In the genomic region with DNA sequence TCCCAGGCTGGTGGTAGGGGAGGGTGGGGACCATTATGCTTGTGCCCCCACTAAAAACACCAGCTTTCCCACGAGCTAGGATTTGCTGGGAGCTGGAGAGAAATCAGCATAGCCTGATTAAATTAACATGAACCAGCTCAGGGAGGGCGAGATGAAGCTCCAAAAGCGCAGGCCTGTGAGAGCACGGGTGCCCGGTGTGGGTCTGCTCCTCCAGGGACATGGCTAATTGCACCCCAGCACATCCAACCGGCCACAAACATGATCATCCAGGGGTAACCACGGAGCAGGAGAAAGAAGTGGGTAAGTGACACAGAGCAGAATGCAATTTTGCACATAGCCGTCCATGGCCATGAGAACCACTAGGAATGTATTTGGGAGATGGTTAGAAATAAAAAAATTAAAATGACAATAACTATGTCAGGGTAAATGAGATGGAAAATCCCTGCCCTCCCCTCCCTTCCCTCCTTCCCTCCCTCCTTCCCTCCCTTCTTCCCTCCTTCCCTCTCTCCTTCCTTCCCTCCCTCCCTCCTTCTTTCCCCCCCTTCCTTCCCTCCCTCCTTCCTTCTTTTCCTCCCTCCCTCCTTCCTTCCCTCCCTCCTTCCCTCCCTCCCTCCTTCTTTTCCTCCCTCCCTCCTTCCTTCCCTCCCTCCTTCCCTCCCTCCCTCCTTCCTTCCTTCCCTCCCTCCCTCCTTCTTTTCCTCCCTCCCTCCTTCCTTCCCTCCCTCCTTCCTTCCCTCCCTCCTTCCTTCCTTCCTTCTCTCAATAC, we compare ENCODE assay signal across 19 cellular contexts. TPM values are rescaled to one million over a fixed set of nuclear protein-coding genes. Genes with fewer than 3 reads are reported as not detected.
A peak's percentile ranks its signal among the peaks of the same experiment; 100 is the strongest.
DNase-seq lines count a peak whose midpoint lies in the region; ATAC-seq and TF ChIP-seq lines count a peak whose summit lies in the region.
"Had no signal": no experiment of that assay in that cellular context is flagged by ENCODE, and none has a peak within 500 bp of the region (broad histone marks: within the 10 kb centered on the region; RNA-seq: fewer than 3 reads in every experiment).

No MANE protein-coding gene starts in this region.

- H3K9me3 Mint-ChIP-seq in brain (peaks cover 0 to 15% (median 12%) of the 10 kb centered on the region in 5 experiments), mesothelial cell of epicardium (peaks cover 15% of the 10 kb centered on the region), HFFc6 (peaks cover 27% of the 10 kb centered on the region; the same call in 1 of the 2 replicates)
- H3K9me3 Mint-ChIP-seq: activated naive CD8-positive, alpha-beta T cell treated with anti-CD3 and anti-CD28 coated beads, Interleukin-2, amount 50 U/mL, for 24 hours had no signal

- no peak overlapping the region for H3K4me3 Mint-ChIP-seq in brain
- no peak overlapping the region for H3K4me3 Mint-ChIP-seq in mesothelial cell of epicardium
- no peak overlapping the region for H3K4me3 Mint-ChIP-seq in HFFc6
- H3K4me3 Mint-ChIP-seq: activated naive CD8-positive, alpha-beta T cell treated with anti-CD3 and anti-CD28 coated beads, Interleukin-2, amount 50 U/mL, for 24 hours; CD8-positive, alpha-beta T cell had no signal

- H3K27me3 ChIP-seq in testis = no peaks in the 10 kb centered on the region
- H3K27me3 ChIP-seq: right lobe of liver, tibial nerve had no signal

- TF ChIP-seq CTCF in brain (conservative IDR thresholded peaks at IDR 0.05) (no peak), mesothelial cell of epicardium (IDR thresholded peaks at IDR 0.05; ENCODE audit: unreplicated experiment) (no peak), testis (IDR thresholded peaks at IDR 0.05) (no peak), HFFc6 (IDR thresholded peaks at IDR 0.05) (no peak)

- DNase-seq in NCI-H82 (lab: John Stamatoyannopoulos, UW) (peak; percentile 8), NCI-H82 treated with DMSO at 0.1 percent for 48 hours (lab: John Stamatoyannopoulos, UW; ENCODE audit: unreplicated experiment) (no peak), mesothelial cell of epicardium (ENCODE audit: low spot score in 2 of 2, unreplicated experiment in 2 of 2) (no peak), testis (no peak), globus pallidus (ENCODE audit: low spot score) (no peak), HFFc6 (no peak)
- DNase-seq: activated CD4-positive, CD25-positive, alpha-beta regulatory T cell; activated CD8-positive, alpha-beta memory T cell treated with anti-CD3 and anti-CD28 coated beads for 24 hours; activated naive CD8-positive, alpha-beta T cell treated with anti-CD3 and anti-CD28 coated beads, Interleukin-2, amount 50 U/mL, for 24 hours; CD8-positive, alpha-beta T cell; central memory CD4-positive, alpha-beta T cell; NCI-H1105; NCI-H774; stimulated activated CD4-positive, alpha-beta T cell treated with anti-CD3 and anti-CD28 coated beads, Interleukin-2, amount 100 ng/mL, for 48 hours had no signal

- intact Hi-C loops in testis (cut with DNase I; ENCODE audit: low total_unique reads) = no loop called here

- peak overlapping the region; percentile 24 to 45 for H3K27ac ChIP-seq in testis

- peaks cover 3% of the 10 kb centered on the region for H3K27me3 Mint-ChIP-seq in brain
- no peaks in the 10 kb centered on the region for H3K27me3 Mint-ChIP-seq in mesothelial cell of epicardium (ENCODE audit: low read depth)
- H3K27me3 Mint-ChIP-seq in HFFc6 (ENCODE audit: insufficient read depth) = peaks cover 1% of the 10 kb centered on the region

- no peak for TF ChIP-seq POLR2A in testis (IDR thresholded peaks at IDR 0.05)

- no peak overlapping the region for H3K4me3 ChIP-seq in testis
- H3K4me3 ChIP-seq: K562, right lobe of liver, tibial nerve had no signal

- ATAC-seq in GM18873 (IDR thresholded peaks at IDR 0.05; ENCODE audit: low FRiP score, unreplicated experiment) = no peak
- ATAC-seq: activated naive CD8-positive, alpha-beta T cell treated with anti-CD3 and anti-CD28 coated beads, Interleukin-2, amount 50 U/mL, for 24 hours; CD8-positive, alpha-beta T cell; K562; right lobe of liver had no signal

- H3K36me3 ChIP-seq in testis (ENCODE audit: low read depth, missing control alignments) = no peaks in the 10 kb centered on the region
- H3K36me3 ChIP-seq: right lobe of liver had no signal

- peak overlapping the region in 3 of 5 experiments; percentile 35 to 89 (median 69) for H3K27ac Mint-ChIP-seq in brain
- H3K27ac Mint-ChIP-seq in mesothelial cell of epicardium = peak overlapping the region; percentile 14
- H3K27ac Mint-ChIP-seq in HFFc6 = no peak overlapping the region
- H3K27ac Mint-ChIP-seq: activated naive CD8-positive, alpha-beta T cell treated with anti-CD3 and anti-CD28 coated beads, Interleukin-2, amount 50 U/mL, for 24 hours; CD8-positive, alpha-beta T cell had no signal

- WGBS in testis, 2 donors = 57 to 72% methylated on average over 8 of the region's 8 CpGs

- H3K4me1 Mint-ChIP-seq in brain (peaks cover 40% of the 10 kb centered on the region), mesothelial cell of epicardium (peaks cover 9% of the 10 kb centered on the region), HFFc6 (ENCODE audit: low read depth) (no peaks in the 10 kb centered on the region)
- H3K4me1 Mint-ChIP-seq: activated naive CD8-positive, alpha-beta T cell treated with anti-CD3 and anti-CD28 coated beads, Interleukin-2, amount 50 U/mL, for 24 hours had no signal

- peaks cover 11% of the 10 kb centered on the region for H3K36me3 Mint-ChIP-seq in brain
- peaks cover 35% of the 10 kb centered on the region for H3K36me3 Mint-ChIP-seq in mesothelial cell of epicardium
- no peaks in the 10 kb centered on the region for H3K36me3 Mint-ChIP-seq in HFFc6 (ENCODE audit: low read depth)
- H3K36me3 Mint-ChIP-seq: CD8-positive, alpha-beta T cell had no signal

- H3K9me3 ChIP-seq in testis = no peaks in the 10 kb centered on the region
- H3K9me3 ChIP-seq: right lobe of liver had no signal

- peaks cover 16% of the 10 kb centered on the region for H3K4me1 ChIP-seq in testis

RNA-seq across cellular contexts. Expression of gene CLMN, which starts 26.9 kb away (rescaled TPM):
- polyA plus RNA-seq in brain (ENCODE audit: insufficient read depth, low read depth, low replicate concordance) (10.7 TPM), testis (ENCODE audit: insufficient read depth, low read depth, low replicate concordance) (134 TPM)
- total RNA-seq in mesothelial cell of epicardium (114 to 120 TPM (median 117 TPM) in 3 replicates), testis (10 to 100 TPM; 35.9 to 68.0 TPM)
- total RNA-seq in HFFc6 (2021; fragmentation: NEBNext Ultra II Directional; extraction: Animal tissue kit (Norgen Biotek cat#: 25700)) = under 1 TPM in 1 of 6 experiments, not detected in 5; 0.02 TPM

Comparison
In these comparisons a context has a peak if more than half of its experiments do, and no peak if none do; other contexts are left out.
1. RNA of gene CLMN, which starts 26.9 kb away (total RNA-seq): 114 to 120 TPM in mesothelial cell of epicardium and 35.9 to 68.0 TPM in testis; 0.02 TPM in HFFc6; every median in the first group is over 10 times any median in the second.